ENCODE assay signal across 10 cellular contexts in the genomic region with DNA sequence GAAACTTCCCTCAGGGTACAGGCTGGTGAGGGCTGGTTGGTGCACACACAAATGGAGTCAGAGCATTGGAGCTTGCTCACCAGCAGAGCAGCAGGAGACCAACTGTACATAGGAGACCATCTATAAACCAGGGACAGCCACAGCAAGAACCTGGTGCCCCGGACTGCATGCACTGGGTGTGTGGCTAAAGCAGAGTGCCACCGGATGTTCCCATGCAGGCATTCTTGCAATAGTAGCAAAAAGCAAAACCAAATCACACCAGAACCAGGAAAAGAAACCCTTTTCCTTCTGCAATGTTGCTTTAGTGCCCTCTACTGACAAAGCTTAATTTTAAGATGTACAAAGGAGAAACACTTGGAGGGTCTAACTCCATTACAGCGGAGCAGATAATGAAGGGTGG.
A peak's percentile ranks its signal among the peaks of the same experiment; 100 is the strongest.
DNase-seq lines count a peak whose midpoint lies in the region; ATAC-seq, FAIRE-seq and TF ChIP-seq lines count a peak whose summit lies in the region.
"Had no signal": no experiment of that assay in that cellular context is flagged by ENCODE, and none has a peak within 500 bp of the region (broad histone marks: within the 10 kb centered on the region; RNA-seq: fewer than 3 reads in every experiment).

No MANE protein-coding gene starts in this region.

- peak; percentile 80 for TF ChIP-seq CTCF in C4-2B (conservative IDR thresholded peaks at IDR 0.05)
- peak; percentile 53 for TF ChIP-seq CTCF in kidney (IDR thresholded peaks at IDR 0.05; ENCODE audit: borderline replicate concordance, extremely low read depth, insufficient read depth)
- no peak for TF ChIP-seq CTCF in transverse colon (IDR thresholded peaks at IDR 0.05)

- FAIRE-seq in kidney (lab: Jason Lieb, UNC), result no peak

- H3K4me3 ChIP-seq in kidney (ENCODE audit: low read length in 2 of 2), result peak overlapping the region in 1 of 2 donors; percentile 23
- no peak overlapping the region for H3K4me3 ChIP-seq in transverse colon
- H3K4me3 ChIP-seq: SJSA1 had no signal

- ATAC-seq in HG03378 (IDR thresholded peaks at IDR 0.05; ENCODE audit: unreplicated experiment), result no peak
- ATAC-seq in GM18861 (IDR thresholded peaks at IDR 0.05; ENCODE audit: unreplicated experiment), result no peak
- no peak for ATAC-seq in GM18909 (IDR thresholded peaks at IDR 0.05; ENCODE audit: poor library complexity, unreplicated experiment)

- no peak for TF ChIP-seq EP300 in transverse colon (IDR thresholded peaks at IDR 0.05; ENCODE audit: low read depth)

- no peak for TF ChIP-seq POLR2A in transverse colon (IDR thresholded peaks at IDR 0.05)

- no peaks in the 10 kb centered on the region for H3K27me3 ChIP-seq in transverse colon
- H3K27me3 ChIP-seq: SJSA1 had no signal

- in situ Hi-C loops in transverse colon (cut with MboI; ENCODE audit: low pct_ligation_motif_present in 1 of 4, low pct_unique_long_range_greater_than_20kb in 1 of 4, low sequenced_read_pairs in 3 of 4), result no loop called here

- intact Hi-C loops in kidney (cut with DNase I), result no loop called here
- intact Hi-C loops in transverse colon (cut with DNase I; ENCODE audit: low total_unique reads), result no loop called here

- WGBS in transverse colon (ENCODE audit: low coverage in 1 of 2), 2 donors, result 36% methylated on average over 3 of the region's 3 CpGs; no CpG with 5 or more reads in 1 of the 2 donors

- no peak overlapping the region for H3K27ac ChIP-seq in C4-2B
- H3K27ac ChIP-seq in kidney (ENCODE audit: low read depth in 2 of 2, low read length in 2 of 2), result no peak overlapping the region
- no peak overlapping the region for H3K27ac ChIP-seq in transverse colon
- H3K27ac ChIP-seq: SJSA1 had no signal

- H3K9ac ChIP-seq in kidney (ENCODE audit: low read length in 2 of 2), result no peak overlapping the region

- peaks cover 0 to 2% of the 10 kb centered on the region in 2 donors for H3K4me1 ChIP-seq in kidney (ENCODE audit: control insufficient read depth in 1 of 2, insufficient read depth in 1 of 2, low read depth in 1 of 2, low read length in 2 of 2)
- no peaks in the 10 kb centered on the region for H3K4me1 ChIP-seq in transverse colon
- H3K4me1 ChIP-seq: SJSA1 had no signal

- no peaks in the 10 kb centered on the region for H3K36me3 ChIP-seq in kidney (ENCODE audit: control insufficient read depth in 1 of 2, insufficient read depth in 2 of 2, low read length in 2 of 2)
- no peaks in the 10 kb centered on the region for H3K36me3 ChIP-seq in transverse colon
- H3K36me3 ChIP-seq: SJSA1 had no signal

- POLR2A ChIA-PET in HEK293T (lab: Yijun Ruan, JAX), result interaction anchor here (0.7 kb wide), 1 partner anchor 612 kb away, joined by 3 read pairs; no protein-coding TSS in a partner anchor

- DNase-seq in HEK293T (ENCODE audit: extremely low spot score) (peak; percentile 15), SK-N-DZ (ENCODE audit: low spot score) (peak; percentile 9), kidney (no peak), transverse colon (no peak)
- DNase-seq: central memory CD4-positive, alpha-beta T cell had no signal

- no peaks in the 10 kb centered on the region for H3K9me3 ChIP-seq in kidney (ENCODE audit: control insufficient read depth in 1 of 2, low read length in 2 of 2)
- H3K9me3 ChIP-seq in transverse colon, result no peaks in the 10 kb centered on the region
- H3K9me3 ChIP-seq: SJSA1 had no signal

- CTCF ChIA-PET in HEK293T (lab: Yijun Ruan, JAX), result no interaction called here

TF ChIP-seq in HEK293T, 16 proteins besides CTCF, POLR2A, EP300 and RAD21:
- TF ChIP-seq ELF4 (IDR thresholded peaks at IDR 0.05) (no peak), NFRKB (IDR thresholded peaks at IDR 0.05) (no peak), FOXA1 (IDR thresholded peaks at IDR 0.05) (no peak), LEF1 (IDR thresholded peaks at IDR 0.05; ENCODE audit: borderline replicate concordance) (no peak), ZNF384 (IDR thresholded peaks at IDR 0.05) (no peak), L3MBTL2 (conservative IDR thresholded peaks at IDR 0.05) (no peak), FOXK2 (IDR thresholded peaks at IDR 0.05) (no peak), ARNT (IDR thresholded peaks at IDR 0.05) (no peak), BHLHE40 (IDR thresholded peaks at IDR 0.05; ENCODE audit: borderline replicate concordance) (no peak), SP1 (IDR thresholded peaks at IDR 0.05) (no peak), CTBP1 (IDR thresholded peaks at IDR 0.05; ENCODE audit: borderline replicate concordance) (no peak), SUZ12 (IDR thresholded peaks at IDR 0.05) (no peak), HDGF (IDR thresholded peaks at IDR 0.05; ENCODE audit: borderline replicate concordance) (no peak), FOXM1 (IDR thresholded peaks at IDR 0.05; ENCODE audit: borderline replicate concordance) (no peak)
- TF ChIP-seq, protein P1, sequence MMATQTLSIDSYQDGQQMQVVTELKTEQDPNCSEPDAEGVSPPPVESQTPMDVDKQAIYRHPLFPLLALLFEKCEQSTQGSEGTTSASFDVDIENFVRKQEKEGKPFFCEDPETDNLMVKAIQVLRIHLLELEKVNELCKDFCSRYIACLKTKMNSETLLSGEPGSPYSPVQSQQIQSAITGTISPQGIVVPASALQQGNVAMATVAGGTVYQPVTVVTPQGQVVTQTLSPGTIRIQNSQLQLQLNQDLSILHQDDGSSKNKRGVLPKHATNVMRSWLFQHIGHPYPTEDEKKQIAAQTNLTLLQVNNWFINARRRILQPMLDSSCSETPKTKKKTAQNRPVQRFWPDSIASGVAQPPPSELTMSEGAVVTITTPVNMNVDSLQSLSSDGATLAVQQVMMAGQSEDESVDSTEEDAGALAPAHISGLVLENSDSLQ (IDR thresholded peaks at IDR 0.05), result no peak

Comparison
In these comparisons a context has a peak if more than half of its experiments do, and no peak if none do; other contexts are left out.
1. CTCF ChIP-seq: peak in C4-2B (single experiment) and kidney (single experiment); none in transverse colon (0 of 5).
2. DNase-seq: peak in HEK293T (single experiment) and SK-N-DZ (single experiment); none in kidney (single experiment) and transverse colon (single experiment).